Comparison of ENCODE assay signal across 28 cellular contexts in the genomic region with DNA sequence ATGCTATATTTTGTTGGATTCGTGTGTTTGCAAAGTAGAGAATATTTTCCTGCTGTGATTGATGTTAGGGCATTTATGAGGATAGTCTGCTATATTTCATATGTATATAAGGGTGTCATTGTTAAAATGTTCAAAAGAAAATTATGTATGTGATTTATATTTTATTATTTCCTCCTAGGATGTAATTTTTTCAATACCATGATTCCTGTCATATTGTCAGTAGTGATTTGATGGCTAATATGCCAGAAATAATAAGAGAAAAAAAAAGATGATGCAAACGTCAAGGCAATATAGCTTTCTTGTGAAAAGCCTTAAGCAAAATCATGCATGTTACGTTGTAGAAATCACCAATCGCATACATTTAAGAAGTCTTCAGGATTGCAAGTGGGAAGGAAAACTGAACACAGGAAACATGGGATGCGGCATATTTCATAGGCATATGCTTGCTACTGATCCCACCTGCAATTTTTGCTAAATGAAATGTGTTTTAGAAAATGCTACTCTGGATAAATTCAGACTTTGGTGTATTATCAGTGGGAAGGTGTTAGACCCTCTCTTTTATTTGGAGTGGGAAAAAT.
"Had no signal": no experiment of that assay in that cellular context is flagged by ENCODE, and none has a peak within 500 bp of the region (broad histone marks: within the 10 kb centered on the region; RNA-seq: fewer than 3 reads in every experiment).

No MANE protein-coding gene starts in this region.

- H3K27me3 ChIP-seq: pancreas, right lobe of liver, sigmoid colon, stomach, thyroid gland, tibial nerve, upper lobe of left lung, vagina had no signal

- H3K27ac ChIP-seq: neutrophil, pancreas, psoas muscle, right lobe of liver, sigmoid colon, thoracic aorta, thyroid gland, tibial nerve, upper lobe of left lung, vagina had no signal

- H3K4me3 Mint-ChIP-seq: natural killer cell; nephron; neural crest cell; stimulated activated naive B cell treated with anti-CD40 and anti-IgM and Interleukin-4, amounts not matched to agents 10 μg/mL and 1 μg/mL and 100 μg/mL, for 72 hours; stimulated activated naive CD8-positive, alpha-beta T cell treated with anti-CD3 and anti-CD28 coated beads, Interleukin-15, Interleukin-2, amounts not matched to agents 100 ng/mL and 50 ng/mL, for 24 hours had no signal

- ATAC-seq: natural killer cell; pancreas; psoas muscle; right lobe of liver; stimulated activated naive B cell treated with anti-CD40 and anti-IgM and Interleukin-4, amounts not matched to agents 10 μg/mL and 1 μg/mL and 100 μg/mL, for 72 hours had no signal

- H3K36me3 ChIP-seq: neutrophil, pancreas, right lobe of liver, sigmoid colon, stomach, thoracic aorta, thyroid gland, tibial nerve, upper lobe of left lung, vagina had no signal

- H3K27ac Mint-ChIP-seq: natural killer cell; nephron; progenitor cell of endocrine pancreas; stimulated activated naive B cell treated with anti-CD40 and anti-IgM and Interleukin-4, amounts not matched to agents 10 μg/mL and 1 μg/mL and 100 μg/mL, for 72 hours had no signal

- H3K4me3 ChIP-seq: pancreas, psoas muscle, right lobe of liver, sigmoid colon, stomach, thoracic aorta, thyroid gland, tibial nerve, upper lobe of left lung, vagina had no signal

- DNase-seq: natural killer cell; nucleus accumbens; pancreas; posterior cingulate gyrus; psoas muscle; right cardiac atrium; right lobe of liver; sigmoid colon; small intestine; stimulated activated CD4-positive, alpha-beta T cell treated with anti-CD3 and anti-CD28 coated beads, Interleukin-15, amount 100 ng/mL, for 24 hours; stimulated activated CD4-positive, alpha-beta T cell treated with anti-CD3 and anti-CD28 coated beads, Interleukin-2, amount 100 ng/mL, for 24 hours; stimulated activated CD4-positive, alpha-beta T cell treated with anti-CD3 and anti-CD28 coated beads, Interleukin-2, amount 100 ng/mL, for 48 hours; stimulated activated CD4-positive, alpha-beta T cell treated with anti-CD3 and anti-CD28 coated beads, Interleukin-4, amount 100 ng/mL, for 24 hours; stimulated activated naive B cell treated with anti-CD40 and anti-IgM and Interleukin-4, amounts not matched to agents 10 μg/mL and 1 μg/mL and 100 μg/mL, for 72 hours; stimulated activated naive CD4-positive, alpha-beta T cell treated with Interleukin-2 at 50 U/mL for 16 hours; stomach; thyroid gland; trophoblast cell; upper lobe of left lung had no signal

- H3K36me3 Mint-ChIP-seq: natural killer cell; stimulated activated naive B cell treated with anti-CD40 and anti-IgM and Interleukin-4, amounts not matched to agents 10 μg/mL and 1 μg/mL and 100 μg/mL, for 72 hours had no signal

- H3K4me1 Mint-ChIP-seq: natural killer cell, nephron, neural crest cell had no signal

- H3K9me3 ChIP-seq: neutrophil, pancreas, psoas muscle, right lobe of liver, sigmoid colon, stomach, thoracic aorta, thyroid gland, tibial nerve, upper lobe of left lung, vagina had no signal

- H3K9me3 Mint-ChIP-seq: natural killer cell; nephron; neural crest cell; stimulated activated effector memory CD8-positive, alpha-beta T cell treated with anti-CD3 and anti-CD28 coated beads, Interleukin-12 subunit alpha, Interleukin-12 subunit beta, amount 100 ng/mL, for 72 hours; stimulated activated naive B cell treated with anti-CD40 and anti-IgM and Interleukin-4, amounts not matched to agents 10 μg/mL and 1 μg/mL and 100 μg/mL, for 72 hours had no signal

- H3K27me3 Mint-ChIP-seq: progenitor cell of endocrine pancreas; stimulated activated naive CD8-positive, alpha-beta T cell treated with anti-CD3 and anti-CD28 coated beads, Interleukin-15, Interleukin-2, amounts not matched to agents 100 ng/mL and 50 ng/mL, for 24 hours had no signal

- H3K4me1 ChIP-seq: pancreas, psoas muscle, sigmoid colon, stomach, thyroid gland, tibial nerve, vagina had no signal
